ENCODE assay signal across 16 cellular contexts in genomic region chr6:128208078-128208477, GRCh38.
DNase-seq lines count a peak whose midpoint lies in the region; ATAC-seq and TF ChIP-seq lines count a peak whose summit lies in the region.
"Had no signal": no experiment of that assay in that cellular context is flagged by ENCODE, and none has a peak within 500 bp of the region (broad histone marks: within the 10 kb centered on the region; RNA-seq: fewer than 3 reads in every experiment).

No MANE protein-coding gene starts in this region.

- H3K9me3 Mint-ChIP-seq in stimulated activated effector memory CD8-positive, alpha-beta T cell treated with anti-CD3 and anti-CD28 coated beads, Interleukin-12 subunit alpha, Interleukin-12 subunit beta, amount 100 ng/mL, for 72 hours, result no peaks in the 10 kb centered on the region

- H3K36me3 Mint-ChIP-seq in stimulated activated effector memory CD8-positive, alpha-beta T cell treated with anti-CD3 and anti-CD28 coated beads, Interleukin-12 subunit alpha, Interleukin-12 subunit beta, amount 100 ng/mL, for 72 hours, result no peaks in the 10 kb centered on the region

- H3K4me2 ChIP-seq in smooth muscle cell, result peak overlapping the region; percentile 58

- peaks cover 8% of the 10 kb centered on the region for H3K79me2 ChIP-seq in smooth muscle cell (ENCODE audit: low read depth)

- H3K27ac ChIP-seq in SJSA1 (peak overlapping the region; percentile 50; the same call in 1 of the 2 replicates), smooth muscle cell (ENCODE audit: low read depth) (no peak overlapping the region)
- H3K27ac ChIP-seq: 22Rv1 had no signal

- H3K4me1 ChIP-seq in SJSA1 (replicated peaks), result peaks cover 26% of the 10 kb centered on the region
- H3K4me1 ChIP-seq in smooth muscle cell (ENCODE audit: low read depth), result peaks cover 4% of the 10 kb centered on the region

- no peak for TF ChIP-seq CTCF in smooth muscle cell (IDR thresholded peaks at IDR 0.05; ENCODE audit: borderline replicate concordance, insufficient read depth, poor library complexity, severe bottlenecking)

- no peaks in the 10 kb centered on the region for H3K4me1 Mint-ChIP-seq in stimulated activated effector memory CD8-positive, alpha-beta T cell treated with anti-CD3 and anti-CD28 coated beads, Interleukin-12 subunit alpha, Interleukin-12 subunit beta, amount 100 ng/mL, for 72 hours

- H3K9me3 ChIP-seq in SJSA1 (replicated peaks) (no peaks in the 10 kb centered on the region; the same call in 1 of the 2 replicates), smooth muscle cell (replicated peaks; ENCODE audit: low read depth) (no peaks in the 10 kb centered on the region)

- no peaks in the 10 kb centered on the region for H3F3A ChIP-seq in smooth muscle cell (ENCODE audit: low read depth)

- no peaks in the 10 kb centered on the region; the same call in 1 of the 2 replicates for H3K27me3 ChIP-seq in SJSA1 (replicated peaks)
- H3K27me3 ChIP-seq in smooth muscle cell (ENCODE audit: low read depth), result no peaks in the 10 kb centered on the region

- no peak for ATAC-seq in stimulated activated effector memory CD8-positive, alpha-beta T cell treated with anti-CD3 and anti-CD28 coated beads, Interleukin-12 subunit alpha, Interleukin-12 subunit beta, amount 100 ng/mL, for 72 hours
- no peak for ATAC-seq in GM21529 (IDR thresholded peaks at IDR 0.05; ENCODE audit: unreplicated experiment)

- no peak overlapping the region for H3K4me3 Mint-ChIP-seq in stimulated activated effector memory CD8-positive, alpha-beta T cell treated with anti-CD3 and anti-CD28 coated beads, Interleukin-12 subunit alpha, Interleukin-12 subunit beta, amount 100 ng/mL, for 72 hours
- H3K4me3 Mint-ChIP-seq: activated naive CD8-positive, alpha-beta T cell treated with anti-CD3 and anti-CD28 coated beads, Interleukin-2, amount 10 ng/mL, durations not matched to agents 7 days and 5 days; dendritic cell treated with granulocyte-macrophage colony-stimulating factor and Interleukin-4, amounts not matched to agents 40 ng/mL and 50 ng/mL, for 4 days had no signal

- no peak overlapping the region for H3K9ac ChIP-seq in smooth muscle cell (ENCODE audit: low read depth)

- H3K36me3 ChIP-seq in SJSA1, result no peaks in the 10 kb centered on the region
- no peaks in the 10 kb centered on the region for H3K36me3 ChIP-seq in smooth muscle cell (ENCODE audit: low read depth)

- H2AFZ ChIP-seq in smooth muscle cell (ENCODE audit: low read depth), result no peak overlapping the region

- peak; percentile 2 for DNase-seq in NCI-H748 (lab: John Stamatoyannopoulos, UW; ENCODE audit: unreplicated experiment)
- no peak for DNase-seq in NCI-H748 treated with DMSO at 0.1 percent for 48 hours (lab: John Stamatoyannopoulos, UW)
- peak in 1 of 2 experiments; percentile 45 for DNase-seq in SJSA1 (ENCODE audit: low read depth in 1 of 2, low spot score in 2 of 2)
- peak; percentile 18 for DNase-seq in fibroblast of peridontal ligament (ENCODE audit: extremely low read depth)
- DNase-seq in smooth muscle cell (lab: John Stamatoyannopoulos, UW; ENCODE audit: unreplicated experiment), result no peak
- DNase-seq in DMS 273 (lab: John Stamatoyannopoulos, UW; ENCODE audit: unreplicated experiment), result no peak
- no peak for DNase-seq in stimulated activated effector memory CD8-positive, alpha-beta T cell treated with anti-CD3 and anti-CD28 coated beads, Interleukin-12 subunit alpha, Interleukin-12 subunit beta, amount 100 ng/mL, for 72 hours (ENCODE audit: low spot score in 2 of 2)
- DNase-seq: activated CD4-positive, CD25-positive, alpha-beta regulatory T cell treated with anti-CD3 and anti-CD28 coated beads, Interleukin-2, amount 50 U/mL, for 72 hours; activated naive CD8-positive, alpha-beta T cell treated with anti-CD3 and anti-CD28 coated beads, Interleukin-2, amount 10 ng/mL, durations not matched to agents 7 days and 5 days; MV-4-11; posterior cingulate gyrus; stimulated activated CD4-positive, alpha-beta T cell treated with anti-CD3 and anti-CD28 coated beads, Interleukin-15, amount 100 ng/mL, for 24 hours; T-helper 1 cell had no signal

- peaks cover 19% of the 10 kb centered on the region for H4K20me1 ChIP-seq in smooth muscle cell (ENCODE audit: low read depth)

- no peak overlapping the region for H3K27ac Mint-ChIP-seq in stimulated activated effector memory CD8-positive, alpha-beta T cell treated with anti-CD3 and anti-CD28 coated beads, Interleukin-12 subunit alpha, Interleukin-12 subunit beta, amount 100 ng/mL, for 72 hours
- H3K27ac Mint-ChIP-seq: activated naive CD8-positive, alpha-beta T cell treated with anti-CD3 and anti-CD28 coated beads, Interleukin-2, amount 10 ng/mL, durations not matched to agents 7 days and 5 days; dendritic cell treated with granulocyte-macrophage colony-stimulating factor and Interleukin-4, amounts not matched to agents 40 ng/mL and 50 ng/mL, for 4 days had no signal

- H3K4me3 ChIP-seq in SJSA1, result no peak overlapping the region
- H3K4me3 ChIP-seq in smooth muscle cell, result no peak overlapping the region

Comparison
In these comparisons a context has a peak if more than half of its experiments do, and no peak if none do; other contexts are left out.
1. DNase-seq: peak in NCI-H748 (single experiment) and fibroblast of peridontal ligament (single experiment); none in NCI-H748 treated with DMSO at 0.1 percent for 48 hours (single experiment), smooth muscle cell (single experiment), DMS 273 (single experiment) and stimulated activated effector memory CD8-positive, alpha-beta T cell treated with anti-CD3 and anti-CD28 coated beads, Interleukin-12 subunit alpha, Interleukin-12 subunit beta, amount 100 ng/mL, for 72 hours (0 of 2).